ENCODE assay signal across 8 cellular contexts in genomic region chr6:33208089-33208967, GRCh38. TPM values are rescaled to one million over a fixed set of nuclear protein-coding genes. Genes with fewer than 3 reads are reported as not detected.
A peak's percentile ranks its signal among the peaks of the same experiment; 100 is the strongest.
DNase-seq lines count a peak whose midpoint lies in the region; ATAC-seq and TF ChIP-seq lines count a peak whose summit lies in the region.

Gene RING1, plus strand, starts transcription at chr6:33208500. Its CDS starts 323 bp downstream, at chr6:33208823.

- CTCF ChIA-PET in activated CD8-positive, alpha-beta memory T cell treated with anti-CD3 and anti-CD28 coated beads for 36 hours (lab: Charles Lee) = interaction anchor here (0.9 to 2.5 kb wide), 5 partner anchors 8 to 50 kb away, joined by 3 to 13 read pairs (median 6); partner anchors contain the start of genes RXRB and SLC39A7

- POLR2A ChIA-PET in activated CD8-positive, alpha-beta memory T cell treated with anti-CD3 and anti-CD28 coated beads for 36 hours (lab: Charles Lee) = interaction anchor here (0.7 to 1.9 kb wide), 7 partner anchors 9 to 265 kb away, joined by 3 to 15 read pairs (median 3); partner anchors contain the start of genes RPS18 and VPS52

- H3K4me3 ChIP-seq in GM12875 (ENCODE audit: low read depth, low read length) = peak within 1 kb of the TSS; percentile 75

- DNase-seq in NOMO-1 (lab: John Stamatoyannopoulos, UW; ENCODE audit: unreplicated experiment in 2 of 2) (peak; percentile 79 to 80), medulla oblongata (ENCODE audit: extremely low spot score) (peak; percentile 93)
- peak; percentile 77 for DNase-seq in effector CD8-positive, alpha-beta T cell (lab: John Stamatoyannopoulos, UW)
- DNase-seq in stimulated activated CD4-positive, alpha-beta T cell treated with anti-CD3 and anti-CD28 coated beads, TNF-alpha, amount 100 ng/mL, for 4 hours (ENCODE audit: low read depth in 3 of 3) = peak; percentile 81 to 83 (median 82)

- TF ChIP-seq CTCF in GM12875 (IDR thresholded peaks at IDR 0.05; ENCODE audit: borderline replicate concordance, insufficient read depth, low read depth, low read length) = no peak

- ATAC-seq in HG03095 (IDR thresholded peaks at IDR 0.05; ENCODE audit: unreplicated experiment) = peak; percentile 42
- ATAC-seq in HG03039 (IDR thresholded peaks at IDR 0.05; ENCODE audit: unreplicated experiment) = no peak

RNA-seq across cellular contexts. Expression of gene RING1, which starts in this region (rescaled TPM):
- 10 to 100 TPM; 36.4 to 38.8 TPM for total RNA-seq in activated CD8-positive, alpha-beta memory T cell treated with anti-CD3 and anti-CD28 coated beads for 36 hours
